Comparison of ENCODE assay signal across 14 cellular contexts in genomic region chr5:21654-22233, GRCh38.
DNase-seq lines count a peak whose midpoint lies in the region; ATAC-seq, FAIRE-seq and TF ChIP-seq lines count a peak whose summit lies in the region.
"Had no signal": no experiment of that assay in that cellular context is flagged by ENCODE, and none has a peak within 500 bp of the region (broad histone marks: within the 10 kb centered on the region; RNA-seq: fewer than 3 reads in every experiment).

No MANE protein-coding gene starts in this region.

- H3K27ac ChIP-seq in A549: no peak overlapping the region
- H3K27ac ChIP-seq: epithelial cell of prostate had no signal

- H3K4me2 ChIP-seq in A549: no peak overlapping the region

- H3K4me3 ChIP-seq in A549: no peak overlapping the region

- CTCF ChIA-PET in A549 (lab: Yijun Ruan, JAX): no interaction called here

- FAIRE-seq in A549 (lab: Jason Lieb, UNC): no peak
- no peak for FAIRE-seq in GM19239 (lab: Jason Lieb, UNC)
- FAIRE-seq: H54 had no signal

- no peak for TF ChIP-seq POLR2A in A549 (IDR thresholded peaks at IDR 0.05; ENCODE audit: low read length)

- H3K9me3 ChIP-seq in A549: no peaks in the 10 kb centered on the region

- peak; percentile 34 to 52; a peak in 3 of 5 replicates for TF ChIP-seq RAD21 in A549 (conservative IDR thresholded peaks at IDR 0.05 in 1 of 2, IDR thresholded peaks at IDR 0.05 in 1 of 2)

- peak; percentile 38; the same call in 2 of the 3 replicates for TF ChIP-seq CTCF in A549 (IDR thresholded peaks at IDR 0.05)

- peak in 1 of 2 experiments; percentile 80; a peak in 3 of 6 replicates for ATAC-seq in A549

- no peak for TF ChIP-seq EP300 in A549 (IDR thresholded peaks at IDR 0.05)

- WGBS in A549 (ENCODE audit: missing lambda C conversion rate): 2% methylated on average over 5 of the region's 5 CpGs

- no peaks in the 10 kb centered on the region for H3K4me1 ChIP-seq in A549

- DNase-seq in A549 (ENCODE audit: low read depth in 1 of 2, low spot score in 1 of 2) (peak; percentile 36 to 49), H4 (ENCODE audit: low spot score) (peak; percentile 53), RPMI7951 (ENCODE audit: low read depth) (peak; percentile 49), glomerular visceral epithelial cell (ENCODE audit: extremely low spot score) (peak; percentile 61), NCI-H524 treated with DMSO at 0.1 percent for 48 hours (lab: John Stamatoyannopoulos, UW) (no peak), putamen (ENCODE audit: low spot score) (no peak), GM19239 (ENCODE audit: insufficient read length, low spot score) (no peak)
- no peak for DNase-seq in activated effector memory CD4-positive, alpha-beta T cell treated with Interleukin-2 at 50 U/mL for 16 hours
- DNase-seq: activated naive CD4-positive, alpha-beta T cell treated with anti-CD3 and anti-CD28 coated beads, Interleukin-2, amount 10 ng/mL, durations not matched to agents 7 days and 5 days; mesenchymal stem cell; NCI-H774; stimulated activated CD4-positive, alpha-beta T cell treated with anti-CD3 and anti-CD28 coated beads, Interleukin-15, amount 100 ng/mL, for 24 hours had no signal

- POLR2A ChIA-PET in A549 (lab: Yijun Ruan, JAX): no interaction called here

TF ChIP-seq in A549, 52 proteins besides CTCF, POLR2A, EP300 and RAD21:
- peak; percentile 23; the same call in 1 of the 3 replicates for TF ChIP-seq SMC3 (IDR thresholded peaks at IDR 0.05)
- TF ChIP-seq USF2 (IDR thresholded peaks at IDR 0.05): no peak
- TF ChIP-seq JUNB (IDR thresholded peaks at IDR 0.05): no peak
- TF ChIP-seq RARB (CRISPR knock-in tag; IDR thresholded peaks at IDR 0.05): no peak
- TF ChIP-seq HOXB5 (CRISPR knock-in tag; IDR thresholded peaks at IDR 0.05): no peak
- no peak for TF ChIP-seq MAZ (IDR thresholded peaks at IDR 0.05; ENCODE audit: borderline replicate concordance, low read depth, low read length)
- no peak for TF ChIP-seq RNF2 (IDR thresholded peaks at IDR 0.05; ENCODE audit: borderline replicate concordance, low read depth)

Comparison
In these comparisons a context has a peak if more than half of its experiments do, and no peak if none do; other contexts are left out.
1. DNase-seq: peak in A549 (2 of 2), H4 (single experiment), RPMI7951 (single experiment) and glomerular visceral epithelial cell (single experiment); none in activated effector memory CD4-positive, alpha-beta T cell treated with Interleukin-2 at 50 U/mL for 16 hours (single experiment), NCI-H524 treated with DMSO at 0.1 percent for 48 hours (single experiment), putamen (single experiment) and GM19239 (single experiment).